Comparison of ENCODE assay signal across 1 cellular context in genomic region chr17:45197555-45198334, GRCh38.
TF ChIP-seq lines count a peak whose summit lies in the region.

No MANE protein-coding gene starts in this region.

TF ChIP-seq in K562, 482 proteins besides CTCF, POLR2A, EP300 and RAD21 (continues in another document):
- TF ChIP-seq MTA1 (IDR thresholded peaks at IDR 0.05; ENCODE audit: borderline replicate concordance) (peak; percentile 54; the same call in 1 of the 2 replicates), NR3C1 (CRISPR knock-in tag; IDR thresholded peaks at IDR 0.05) (no peak), MCM7 (IDR thresholded peaks at IDR 0.05) (no peak), ZKSCAN8 (CRISPR knock-in tag; IDR thresholded peaks at IDR 0.05) (no peak), ZNF239 (CRISPR knock-in tag; IDR thresholded peaks at IDR 0.05) (no peak), CCAR2 (IDR thresholded peaks at IDR 0.05; ENCODE audit: low read depth, low read length) (no peak), CTCFL (IDR thresholded peaks at IDR 0.05; ENCODE audit: borderline replicate concordance, insufficient read depth, low read depth, low read length, poor library complexity, severe bottlenecking) (peak; percentile 8), ZC3H11A (IDR thresholded peaks at IDR 0.05; ENCODE audit: low read depth, low read length) (no peak), MTF1 (CRISPR knock-in tag; IDR thresholded peaks at IDR 0.05; ENCODE audit: borderline replicate concordance) (no peak), MAX (CRISPR knock-in tag; IDR thresholded peaks at IDR 0.05) (no peak), CAMTA2 (CRISPR knock-in tag; conservative IDR thresholded peaks at IDR 0.05) (no peak), ZNF384 (IDR thresholded peaks at IDR 0.05; ENCODE audit: low read depth, low read length) (0 out of 2 replicates have a peak, but pooled peaks have one; percentile 29), MXD1 (CRISPR knock-in tag; IDR thresholded peaks at IDR 0.05; ENCODE audit: borderline replicate concordance, poor library complexity, severe bottlenecking) (no peak), BDP1 (IDR thresholded peaks at IDR 0.05; ENCODE audit: insufficient read depth, insufficient read length) (no peak), NONO (IDR thresholded peaks at IDR 0.05; ENCODE audit: low read depth in 2 of 2, low read length in 1 of 2) (peak in 1 of 2 experiments; percentile 74; a peak in 1 of 4 replicates), BRD4 (IDR thresholded peaks at IDR 0.05) (no peak), CREB1 (IDR thresholded peaks at IDR 0.05) (no peak), CREB1 (CRISPR knock-in tag; IDR thresholded peaks at IDR 0.05) (peak; percentile 50), CBX8 (IDR thresholded peaks at IDR 0.05; ENCODE audit: borderline replicate concordance, extremely low read depth, low read depth, low read length, poor library complexity, severe bottlenecking) (no peak), FOXJ2 (tag; IDR thresholded peaks at IDR 0.05) (peak; percentile 26; the same call in 1 of the 2 replicates), FOXO4 (CRISPR knock-in tag; IDR thresholded peaks at IDR 0.05) (no peak), KAT8 (IDR thresholded peaks at IDR 0.05; ENCODE audit: low read depth) (no peak), ATF1 (CRISPR knock-in tag; IDR thresholded peaks at IDR 0.05) (no peak), ATF1 (tag; IDR thresholded peaks at IDR 0.05) (peak; percentile 52), ZBTB7A (IDR thresholded peaks at IDR 0.05; ENCODE audit: borderline replicate concordance, control insufficient read depth, low read depth, low read length) (peak; percentile 69; the same call in 1 of the 2 replicates), ZNF785 (CRISPR knock-in tag; IDR thresholded peaks at IDR 0.05) (no peak), CHD1 (IDR thresholded peaks at IDR 0.05; ENCODE audit: low read length) (no peak), ZNF766 (CRISPR knock-in tag; conservative IDR thresholded peaks at IDR 0.05) (no peak), NCOR1 (IDR thresholded peaks at IDR 0.05) (no peak), ZNF75A (CRISPR knock-in tag; IDR thresholded peaks at IDR 0.05) (no peak), MEF2A (IDR thresholded peaks at IDR 0.05; ENCODE audit: control insufficient read depth, low read depth, low read length) (no peak), ZNF133 (CRISPR knock-in tag; IDR thresholded peaks at IDR 0.05) (no peak), DIDO1 (tag; IDR thresholded peaks at IDR 0.05; ENCODE audit: low read depth) (no peak), PML (IDR thresholded peaks at IDR 0.05; ENCODE audit: low read length) (no peak), SRSF9 (IDR thresholded peaks at IDR 0.05; ENCODE audit: borderline replicate concordance, low read depth, low read length) (no peak), HDAC1 (IDR thresholded peaks at IDR 0.05) (0 out of 4 replicates have a peak, but pooled peaks of 1 of the 2 experiments have one; percentile 41), POLR2B (IDR thresholded peaks at IDR 0.05; ENCODE audit: low read depth, partially characterized antibody) (no peak), KAT7 (CRISPR knock-in tag; IDR thresholded peaks at IDR 0.05; ENCODE audit: borderline replicate concordance) (peak; percentile 92; the same call in 1 of the 2 replicates), KDM2B (CRISPR knock-in tag; IDR thresholded peaks at IDR 0.05) (no peak), RBM25 (IDR thresholded peaks at IDR 0.05; ENCODE audit: low read depth, low read length, severe bottlenecking) (no peak), ETV1 (tag; conservative IDR thresholded peaks at IDR 0.05; ENCODE audit: low read depth) (no peak), ZNF830 (CRISPR knock-in tag; IDR thresholded peaks at IDR 0.05) (no peak), SREBF1 (IDR thresholded peaks at IDR 0.05; ENCODE audit: borderline replicate concordance, low read depth, low read length) (no peak), GTF2A2 (tag; IDR thresholded peaks at IDR 0.05) (no peak), LEF1 (IDR thresholded peaks at IDR 0.05) (no peak)
- TF ChIP-seq, protein P1, sequence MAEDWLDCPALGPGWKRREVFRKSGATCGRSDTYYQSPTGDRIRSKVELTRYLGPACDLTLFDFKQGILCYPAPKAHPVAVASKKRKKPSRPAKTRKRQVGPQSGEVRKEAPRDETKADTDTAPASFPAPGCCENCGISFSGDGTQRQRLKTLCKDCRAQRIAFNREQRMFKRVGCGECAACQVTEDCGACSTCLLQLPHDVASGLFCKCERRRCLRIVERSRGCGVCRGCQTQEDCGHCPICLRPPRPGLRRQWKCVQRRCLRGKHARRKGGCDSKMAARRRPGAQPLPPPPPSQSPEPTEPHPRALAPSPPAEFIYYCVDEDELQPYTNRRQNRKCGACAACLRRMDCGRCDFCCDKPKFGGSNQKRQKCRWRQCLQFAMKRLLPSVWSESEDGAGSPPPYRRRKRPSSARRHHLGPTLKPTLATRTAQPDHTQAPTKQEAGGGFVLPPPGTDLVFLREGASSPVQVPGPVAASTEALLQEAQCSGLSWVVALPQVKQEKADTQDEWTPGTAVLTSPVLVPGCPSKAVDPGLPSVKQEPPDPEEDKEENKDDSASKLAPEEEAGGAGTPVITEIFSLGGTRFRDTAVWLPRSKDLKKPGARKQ (CRISPR knock-in tag; IDR thresholded peaks at IDR 0.05), result no peak
- TF ChIP-seq, protein P2, sequence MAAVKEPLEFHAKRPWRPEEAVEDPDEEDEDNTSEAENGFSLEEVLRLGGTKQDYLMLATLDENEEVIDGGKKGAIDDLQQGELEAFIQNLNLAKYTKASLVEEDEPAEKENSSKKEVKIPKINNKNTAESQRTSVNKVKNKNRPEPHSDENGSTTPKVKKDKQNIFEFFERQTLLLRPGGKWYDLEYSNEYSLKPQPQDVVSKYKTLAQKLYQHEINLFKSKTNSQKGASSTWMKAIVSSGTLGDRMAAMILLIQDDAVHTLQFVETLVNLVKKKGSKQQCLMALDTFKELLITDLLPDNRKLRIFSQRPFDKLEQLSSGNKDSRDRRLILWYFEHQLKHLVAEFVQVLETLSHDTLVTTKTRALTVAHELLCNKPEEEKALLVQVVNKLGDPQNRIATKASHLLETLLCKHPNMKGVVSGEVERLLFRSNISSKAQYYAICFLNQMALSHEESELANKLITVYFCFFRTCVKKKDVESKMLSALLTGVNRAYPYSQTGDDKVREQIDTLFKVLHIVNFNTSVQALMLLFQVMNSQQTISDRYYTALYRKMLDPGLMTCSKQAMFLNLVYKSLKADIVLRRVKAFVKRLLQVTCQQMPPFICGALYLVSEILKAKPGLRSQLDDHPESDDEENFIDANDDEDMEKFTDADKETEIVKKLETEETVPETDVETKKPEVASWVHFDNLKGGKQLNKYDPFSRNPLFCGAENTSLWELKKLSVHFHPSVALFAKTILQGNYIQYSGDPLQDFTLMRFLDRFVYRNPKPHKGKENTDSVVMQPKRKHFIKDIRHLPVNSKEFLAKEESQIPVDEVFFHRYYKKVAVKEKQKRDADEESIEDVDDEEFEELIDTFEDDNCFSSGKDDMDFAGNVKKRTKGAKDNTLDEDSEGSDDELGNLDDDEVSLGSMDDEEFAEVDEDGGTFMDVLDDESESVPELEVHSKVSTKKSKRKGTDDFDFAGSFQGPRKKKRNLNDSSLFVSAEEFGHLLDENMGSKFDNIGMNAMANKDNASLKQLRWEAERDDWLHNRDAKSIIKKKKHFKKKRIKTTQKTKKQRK (IDR thresholded peaks at IDR 0.05; ENCODE audit: borderline replicate concordance, low read depth, low read length), result no peak
- TF ChIP-seq, protein P3, sequence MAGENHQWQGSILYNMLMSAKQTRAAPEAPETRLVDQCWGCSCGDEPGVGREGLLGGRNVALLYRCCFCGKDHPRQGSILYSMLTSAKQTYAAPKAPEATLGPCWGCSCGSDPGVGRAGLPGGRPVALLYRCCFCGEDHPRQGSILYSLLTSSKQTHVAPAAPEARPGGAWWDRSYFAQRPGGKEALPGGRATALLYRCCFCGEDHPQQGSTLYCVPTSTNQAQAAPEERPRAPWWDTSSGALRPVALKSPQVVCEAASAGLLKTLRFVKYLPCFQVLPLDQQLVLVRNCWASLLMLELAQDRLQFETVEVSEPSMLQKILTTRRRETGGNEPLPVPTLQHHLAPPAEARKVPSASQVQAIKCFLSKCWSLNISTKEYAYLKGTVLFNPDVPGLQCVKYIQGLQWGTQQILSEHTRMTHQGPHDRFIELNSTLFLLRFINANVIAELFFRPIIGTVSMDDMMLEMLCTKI (IDR thresholded peaks at IDR 0.05; ENCODE audit: partially characterized antibody), result no peak
- TF ChIP-seq, protein P4, sequence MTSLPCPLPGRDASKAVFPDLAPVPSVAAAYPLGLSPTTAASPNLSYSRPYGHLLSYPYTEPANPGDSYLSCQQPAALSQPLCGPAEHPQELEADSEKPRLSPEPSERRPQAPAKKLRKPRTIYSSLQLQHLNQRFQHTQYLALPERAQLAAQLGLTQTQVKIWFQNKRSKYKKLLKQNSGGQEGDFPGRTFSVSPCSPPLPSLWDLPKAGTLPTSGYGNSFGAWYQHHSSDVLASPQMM (CRISPR knock-in tag; IDR thresholded peaks at IDR 0.05), result no peak
- TF ChIP-seq, protein P5, sequence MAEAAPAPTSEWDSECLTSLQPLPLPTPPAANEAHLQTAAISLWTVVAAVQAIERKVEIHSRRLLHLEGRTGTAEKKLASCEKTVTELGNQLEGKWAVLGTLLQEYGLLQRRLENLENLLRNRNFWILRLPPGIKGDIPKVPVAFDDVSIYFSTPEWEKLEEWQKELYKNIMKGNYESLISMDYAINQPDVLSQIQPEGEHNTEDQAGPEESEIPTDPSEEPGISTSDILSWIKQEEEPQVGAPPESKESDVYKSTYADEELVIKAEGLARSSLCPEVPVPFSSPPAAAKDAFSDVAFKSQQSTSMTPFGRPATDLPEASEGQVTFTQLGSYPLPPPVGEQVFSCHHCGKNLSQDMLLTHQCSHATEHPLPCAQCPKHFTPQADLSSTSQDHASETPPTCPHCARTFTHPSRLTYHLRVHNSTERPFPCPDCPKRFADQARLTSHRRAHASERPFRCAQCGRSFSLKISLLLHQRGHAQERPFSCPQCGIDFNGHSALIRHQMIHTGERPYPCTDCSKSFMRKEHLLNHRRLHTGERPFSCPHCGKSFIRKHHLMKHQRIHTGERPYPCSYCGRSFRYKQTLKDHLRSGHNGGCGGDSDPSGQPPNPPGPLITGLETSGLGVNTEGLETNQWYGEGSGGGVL (CRISPR knock-in tag; IDR thresholded peaks at IDR 0.05), result no peak
- TF ChIP-seq, protein P6, sequence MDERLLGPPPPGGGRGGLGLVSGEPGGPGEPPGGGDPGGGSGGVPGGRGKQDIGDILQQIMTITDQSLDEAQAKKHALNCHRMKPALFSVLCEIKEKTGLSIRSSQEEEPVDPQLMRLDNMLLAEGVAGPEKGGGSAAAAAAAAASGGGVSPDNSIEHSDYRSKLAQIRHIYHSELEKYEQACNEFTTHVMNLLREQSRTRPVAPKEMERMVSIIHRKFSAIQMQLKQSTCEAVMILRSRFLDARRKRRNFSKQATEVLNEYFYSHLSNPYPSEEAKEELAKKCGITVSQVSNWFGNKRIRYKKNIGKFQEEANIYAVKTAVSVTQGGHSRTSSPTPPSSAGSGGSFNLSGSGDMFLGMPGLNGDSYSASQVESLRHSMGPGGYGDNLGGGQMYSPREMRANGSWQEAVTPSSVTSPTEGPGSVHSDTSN (CRISPR knock-in tag; IDR thresholded peaks at IDR 0.05; ENCODE audit: low read depth), result no peak
- TF ChIP-seq, protein P6 (tag; conservative IDR thresholded peaks at IDR 0.05; ENCODE audit: low read depth), result no peak
- TF ChIP-seq, protein P7, sequence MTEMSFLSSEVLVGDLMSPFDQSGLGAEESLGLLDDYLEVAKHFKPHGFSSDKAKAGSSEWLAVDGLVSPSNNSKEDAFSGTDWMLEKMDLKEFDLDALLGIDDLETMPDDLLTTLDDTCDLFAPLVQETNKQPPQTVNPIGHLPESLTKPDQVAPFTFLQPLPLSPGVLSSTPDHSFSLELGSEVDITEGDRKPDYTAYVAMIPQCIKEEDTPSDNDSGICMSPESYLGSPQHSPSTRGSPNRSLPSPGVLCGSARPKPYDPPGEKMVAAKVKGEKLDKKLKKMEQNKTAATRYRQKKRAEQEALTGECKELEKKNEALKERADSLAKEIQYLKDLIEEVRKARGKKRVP (CRISPR knock-in tag; IDR thresholded peaks at IDR 0.05), result no peak
